Comparison of ENCODE assay signal across 1 cellular context in genomic region chr7:151429232-151429554, GRCh38.
TF ChIP-seq lines count a peak whose summit lies in the region.

No MANE protein-coding gene starts in this region.

TF ChIP-seq in HCT116, 20 proteins besides CTCF, POLR2A, EP300 and RAD21:
- TF ChIP-seq REST (IDR thresholded peaks at IDR 0.05; ENCODE audit: low read depth): no peak
- no peak for TF ChIP-seq YY1 (IDR thresholded peaks at IDR 0.05; ENCODE audit: extremely low read depth, insufficient replicate concordance, low read depth, low read length)
- no peak for TF ChIP-seq FOSL1 (IDR thresholded peaks at IDR 0.05; ENCODE audit: low read depth)
- no peak for TF ChIP-seq SIN3A (IDR thresholded peaks at IDR 0.05; ENCODE audit: low read depth)
- TF ChIP-seq EGR1 (IDR thresholded peaks at IDR 0.05; ENCODE audit: low read depth): no peak
- TF ChIP-seq SRF (IDR thresholded peaks at IDR 0.05; ENCODE audit: low read depth): no peak
- TF ChIP-seq SP1 (IDR thresholded peaks at IDR 0.05; ENCODE audit: low read depth): no peak
- TF ChIP-seq ZNF274 (IDR thresholded peaks at IDR 0.05; ENCODE audit: low read depth, low read length): no peak
- no peak for TF ChIP-seq EZH2phosphoT487 (IDR thresholded peaks at IDR 0.05; ENCODE audit: borderline replicate concordance)
- TF ChIP-seq ZFX (IDR thresholded peaks at IDR 0.05): no peak
- no peak for TF ChIP-seq CBX3 (IDR thresholded peaks at IDR 0.05; ENCODE audit: low read depth)
- no peak for TF ChIP-seq ELF1 (IDR thresholded peaks at IDR 0.05; ENCODE audit: borderline replicate concordance, low read depth)
- TF ChIP-seq TCF7L2 (IDR thresholded peaks at IDR 0.05; ENCODE audit: borderline replicate concordance, extremely low read depth, insufficient read depth, insufficient read length): no peak
- no peak for TF ChIP-seq EZH2 (IDR thresholded peaks at IDR 0.05)
- TF ChIP-seq ZBTB33 (IDR thresholded peaks at IDR 0.05; ENCODE audit: extremely low read depth, insufficient replicate concordance, low read length): no peak
